ENCODE assay signal across 20 cellular contexts in genomic region chr13:114125589-114125988, GRCh38. TPM values are rescaled to one million over a fixed set of nuclear protein-coding genes. Genes with fewer than 3 reads are reported as not detected.
DNase-seq lines count a peak whose midpoint lies in the region; ATAC-seq and TF ChIP-seq lines count a peak whose summit lies in the region.
"Had no signal": no experiment of that assay in that cellular context is flagged by ENCODE, and none has a peak within 500 bp of the region (broad histone marks: within the 10 kb centered on the region; RNA-seq: fewer than 3 reads in every experiment).

No MANE protein-coding gene starts in this region.

- no peak overlapping the region for H3K4me3 Mint-ChIP-seq in activated CD4-positive, alpha-beta T cell treated with anti-CD3 and anti-CD28 coated beads, Interleukin-2, amount 10 ng/mL, durations not matched to agents 7 days and 5 days
- H3K4me3 Mint-ChIP-seq in H9 (no peak overlapping the region), natural killer cell (peak overlapping the region; percentile 84)

- peaks cover 67% of the 10 kb centered on the region for H3K36me3 Mint-ChIP-seq in activated CD4-positive, alpha-beta T cell treated with anti-CD3 and anti-CD28 coated beads, Interleukin-2, amount 10 ng/mL, durations not matched to agents 7 days and 5 days (ENCODE audit: low read depth)
- no peaks in the 10 kb centered on the region; a peak in 1 of 7 replicates for H3K36me3 Mint-ChIP-seq in H9 (ENCODE audit: insufficient read depth in 1 of 3, low read depth in 3 of 3)
- H3K36me3 Mint-ChIP-seq in activated naive CD4-positive, alpha-beta T cell treated with anti-CD3 and anti-CD28 coated beads, Interleukin-2, amount 50 U/mL, for 72 hours = peaks cover 8 to 39% of the 10 kb centered on the region in 2 donors
- H3K36me3 Mint-ChIP-seq in natural killer cell = no peaks in the 10 kb centered on the region

- no peak overlapping the region for H2BK5ac ChIP-seq in H9 (ENCODE audit: insufficient read length, low read length)

- no peaks in the 10 kb centered on the region for H3K27me3 Mint-ChIP-seq in activated CD4-positive, alpha-beta T cell treated with anti-CD3 and anti-CD28 coated beads, Interleukin-2, amount 10 ng/mL, durations not matched to agents 7 days and 5 days
- H3K27me3 Mint-ChIP-seq in H9 (ENCODE audit: low read depth) = peaks cover 6% of the 10 kb centered on the region; the same call in 1 of the 2 replicates
- H3K27me3 Mint-ChIP-seq in natural killer cell (ENCODE audit: low read depth in 2 of 2) = no peaks in the 10 kb centered on the region
- H3K27me3 Mint-ChIP-seq: IgD-negative memory B cell had no signal

- no peak overlapping the region for H4K8ac ChIP-seq in H9 (replicated peaks; ENCODE audit: insufficient read length, low read depth, low read length)

- no peak for TF ChIP-seq POLR2A in upper lobe of left lung (IDR thresholded peaks at IDR 0.05)

- H2BK20ac ChIP-seq in H9 (ENCODE audit: low read depth, low read length, poor library complexity, severe bottlenecking) = no peak overlapping the region

- H3K23ac ChIP-seq in H9 (ENCODE audit: insufficient read length, low read depth, low read length) = no peak overlapping the region

- peaks cover 81% of the 10 kb centered on the region for H3K4me1 Mint-ChIP-seq in activated CD4-positive, alpha-beta T cell treated with anti-CD3 and anti-CD28 coated beads, Interleukin-2, amount 10 ng/mL, durations not matched to agents 7 days and 5 days
- H3K4me1 Mint-ChIP-seq in H9 = peaks cover 40 to 42% of the 10 kb centered on the region in 2 experiments
- peaks cover 77 to 97% of the 10 kb centered on the region in 2 donors for H3K4me1 Mint-ChIP-seq in natural killer cell

- no peak for ATAC-seq in activated naive CD4-positive, alpha-beta T cell treated with anti-CD3 and anti-CD28 coated beads, Interleukin-2, amount 50 U/mL, for 72 hours
- no peak for ATAC-seq in natural killer cell
- ATAC-seq in upper lobe of left lung (ENCODE audit: low FRiP score in 2 of 2) = no peak

- H3K23me2 ChIP-seq in H9 (ENCODE audit: insufficient read length, low read depth, low read length, poor library complexity, severe bottlenecking) = no peaks in the 10 kb centered on the region

- TF ChIP-seq CTCF in H9 (conservative IDR thresholded peaks at IDR 0.05) (no peak), natural killer cell (IDR thresholded peaks at IDR 0.05) (no peak), upper lobe of left lung (IDR thresholded peaks at IDR 0.05) (no peak)

- peak overlapping the region; percentile 41; the same call in 1 of the 2 replicates for H3K14ac ChIP-seq in H9 (ENCODE audit: insufficient read depth, low read length)

- H2BK120ac ChIP-seq in H9 (ENCODE audit: low read depth, low read length, poor library complexity, severe bottlenecking) = no peak overlapping the region

- TF ChIP-seq EP300 in upper lobe of left lung (IDR thresholded peaks at IDR 0.05) = no peak

- H3K9me3 Mint-ChIP-seq in activated CD4-positive, alpha-beta T cell treated with anti-CD3 and anti-CD28 coated beads, Interleukin-2, amount 10 ng/mL, durations not matched to agents 7 days and 5 days = peaks cover 17% of the 10 kb centered on the region
- no peaks in the 10 kb centered on the region for H3K9me3 Mint-ChIP-seq in H9
- peaks cover 0 to 15% of the 10 kb centered on the region in 2 donors for H3K9me3 Mint-ChIP-seq in activated naive CD4-positive, alpha-beta T cell treated with anti-CD3 and anti-CD28 coated beads, Interleukin-2, amount 50 U/mL, for 72 hours
- H3K9me3 Mint-ChIP-seq in natural killer cell = no peaks in the 10 kb centered on the region
- H3K9me3 Mint-ChIP-seq: IgD-negative memory B cell had no signal

- H4K5ac ChIP-seq in H9 (ENCODE audit: insufficient read length, low read depth, low read length) = no peak overlapping the region

- POLR2A ChIA-PET in activated CD4-positive, alpha-beta T cell treated with anti-CD3 and anti-CD28 coated beads, Interleukin-2, amount 10 ng/mL, durations not matched to agents 7 days and 5 days (lab: Charles Lee) = no interaction called here

- peaks cover 13% of the 10 kb centered on the region; the same call in 1 of the 2 replicates for H3K79me2 ChIP-seq in H9 (ENCODE audit: insufficient read depth, low read length)

- no peak overlapping the region for H3K4me2 ChIP-seq in H9 (ENCODE audit: insufficient read depth, insufficient read length, low read length)
- H3K4me2 ChIP-seq: smooth muscle cell had no signal

- H2AFZ ChIP-seq in H9 (ENCODE audit: low read length) = no peak overlapping the region

- peak overlapping the region; percentile 88 for H3K27ac Mint-ChIP-seq in activated CD4-positive, alpha-beta T cell treated with anti-CD3 and anti-CD28 coated beads, Interleukin-2, amount 10 ng/mL, durations not matched to agents 7 days and 5 days
- peak overlapping the region in 1 of 3 experiments; percentile 86; a peak in 1 of 7 replicates for H3K27ac Mint-ChIP-seq in H9
- peak overlapping the region; percentile 85 to 90 for H3K27ac Mint-ChIP-seq in activated naive CD4-positive, alpha-beta T cell treated with anti-CD3 and anti-CD28 coated beads, Interleukin-2, amount 50 U/mL, for 72 hours
- H3K27ac Mint-ChIP-seq in natural killer cell = peak overlapping the region; percentile 91 to 92

- CTCF ChIA-PET in activated CD4-positive, alpha-beta T cell treated with anti-CD3 and anti-CD28 coated beads, Interleukin-2, amount 10 ng/mL, durations not matched to agents 7 days and 5 days (lab: Charles Lee) = interaction anchor here (1.1 to 1.8 kb wide), 4 partner anchors 10 to 36 kb away, joined by 3 to 4 read pairs (median 4); no protein-coding TSS in a partner anchor

- no CpG with 5 or more reads among the region's 19 CpGs for WGBS in H9 (ENCODE audit: extremely low coverage, insufficient read length, low lambda C conversion rate)
- WGBS in upper lobe of left lung, 2 donors = 94 to 96% methylated on average over 15 to 19 of the region's 19 CpGs

- H3K27ac ChIP-seq in H9 (ENCODE audit: insufficient read length, low read depth, low read length) = no peak overlapping the region
- no peak overlapping the region for H3K27ac ChIP-seq in upper lobe of left lung
- H3K27ac ChIP-seq: coronary artery had no signal

- H3K4me1 ChIP-seq in H9 (ENCODE audit: insufficient read depth, low read length) = peaks cover 5% of the 10 kb centered on the region; the same call in 1 of the 2 replicates
- H3K4me1 ChIP-seq in upper lobe of left lung = peaks cover 32 to 81% (median 57%) of the 10 kb centered on the region in 4 donors

- H3K9me3 ChIP-seq in H9 (ENCODE audit: control insufficient read depth, low read depth, low read length) (no peaks in the 10 kb centered on the region), upper lobe of left lung (no peaks in the 10 kb centered on the region)
- H3K9me3 ChIP-seq: HAP-1, Peyer's patch had no signal

- no peak overlapping the region for H3T11ph ChIP-seq in H9 (ENCODE audit: low read length)

- DNase-seq in activated CD4-positive, alpha-beta T cell treated with anti-CD3 and anti-CD28 coated beads, Interleukin-2, amount 10 ng/mL, durations not matched to agents 7 days and 5 days = no peak
- DNase-seq in activated CD4-positive, alpha-beta T cell treated with anti-CD3 and anti-CD28 coated beads for 4 hours = no peak
- DNase-seq in H9 = no peak
- DNase-seq in activated naive CD4-positive, alpha-beta T cell treated with anti-CD3 and anti-CD28 coated beads, Interleukin-2, amount 50 U/mL, for 72 hours (ENCODE audit: low spot score in 2 of 2) = no peak
- peak; percentile 15 for DNase-seq in natural killer cell
- DNase-seq in upper lobe of left lung = no peak
- DNase-seq in D341Med (ENCODE audit: low spot score) = no peak
- no peak for DNase-seq in amniotic stem cell (lab: John Stamatoyannopoulos, UW)
- DNase-seq: hippocampal formation, NCI-H1694 treated with DMSO at 0.1 percent for 48 hours had no signal

- no peak overlapping the region for H2BK15ac ChIP-seq in H9 (ENCODE audit: low read depth, low read length)

- no peaks in the 10 kb centered on the region for H4K20me1 ChIP-seq in H9 (ENCODE audit: control insufficient read depth, insufficient read depth, insufficient read length)

- no peaks in the 10 kb centered on the region for H3K79me1 ChIP-seq in H9 (ENCODE audit: insufficient read depth, low read depth, low read length, poor library complexity, severe bottlenecking)

- H2BK12ac ChIP-seq in H9 (ENCODE audit: insufficient read length, low read depth, low read length) = no peak overlapping the region

- no peak overlapping the region for H3K4me3 ChIP-seq in upper lobe of left lung
- H3K4me3 ChIP-seq: coronary artery, HAP-1, Peyer's patch, smooth muscle cell had no signal

- no peak overlapping the region for H3K18ac ChIP-seq in H9 (ENCODE audit: insufficient read length, low read depth, low read length)

- no peaks in the 10 kb centered on the region for H3K36me3 ChIP-seq in upper lobe of left lung
- H3K36me3 ChIP-seq: HAP-1, Peyer's patch had no signal

- H3K27me3 ChIP-seq in H9 (ENCODE audit: insufficient read depth, low read length) = no peaks in the 10 kb centered on the region
- H3K27me3 ChIP-seq in upper lobe of left lung = no peaks in the 10 kb centered on the region
- H3K27me3 ChIP-seq: Peyer's patch had no signal

- no peak overlapping the region for H4K91ac ChIP-seq in H9 (ENCODE audit: insufficient read length, low read depth, low read length)

- no peak overlapping the region for H3K4ac ChIP-seq in H9 (ENCODE audit: low read depth, low read length)

- H3K56ac ChIP-seq in H9 (ENCODE audit: insufficient read length, low read depth, low read length) = no peak overlapping the region

- intact Hi-C loops in natural killer cell (cut with micrococcal nuclease) = no loop called here

- no peak overlapping the region for H2AK5ac ChIP-seq in H9 (ENCODE audit: insufficient read length, low read length)

- H3K9ac ChIP-seq in H9 (ENCODE audit: extremely low read depth, insufficient read length, low read length) = no peak overlapping the region

RNA-seq across cellular contexts. Expression of gene RASA3, which starts 6.8 kb away (rescaled TPM):
- 100 to 1,000 TPM; 114 to 115 TPM for total RNA-seq in activated CD4-positive, alpha-beta T cell treated with anti-CD3 and anti-CD28 coated beads, Interleukin-2, amount 10 ng/mL, durations not matched to agents 7 days and 5 days
- total RNA-seq in H9 (2021) (11.7 and 12.3 TPM in 2 replicates), natural killer cell (100 to 1,000 TPM; 252 to 277 (median 274) TPM), upper lobe of left lung (10 to 100 TPM; 11.4 to 52.4 (median 18.4) TPM)
- total RNA-seq in activated naive CD4-positive, alpha-beta T cell treated with anti-CD3 and anti-CD28 coated beads, Interleukin-2, amount 50 U/mL, for 72 hours = 10 to 100 TPM; 39.4 to 44.1 TPM

RNA-seq across cellular contexts. Expression of gene CFAP97D2, which starts 53.5 kb away (rescaled TPM):
- total RNA-seq in activated CD4-positive, alpha-beta T cell treated with anti-CD3 and anti-CD28 coated beads, Interleukin-2, amount 10 ng/mL, durations not matched to agents 7 days and 5 days = not detected
- not detected in 2 replicates for total RNA-seq in H9 (2021)
- total RNA-seq in activated naive CD4-positive, alpha-beta T cell treated with anti-CD3 and anti-CD28 coated beads, Interleukin-2, amount 50 U/mL, for 72 hours = not detected
- 1 to 10 TPM in 1 of 3 donors, under 1 TPM in 1, not detected in 1; 0.45 to 7.7 TPM for total RNA-seq in natural killer cell
- total RNA-seq in upper lobe of left lung = 1 to 10 TPM in 1 of 6 donors, under 1 TPM in 2, not detected in 3; 0.67 to 3.6 (median 0.76) TPM
- total RNA-seq: A172; activated CD8-positive, alpha-beta memory T cell treated with anti-CD3 and anti-CD28 coated beads for 36 hours; activated T-helper 2 cell treated with anti-CD3 and anti-CD28 coated beads, Interferon-gamma antibody, Interleukin-2, Interleukin-4, amounts not matched to agents 10 μg/mL and 5 μg/mL and 100 μg/mL, durations not matched to agents 14 hours and 24 hours and 36 hours; mesenteric fat pad; Peyer's patch; pulmonary artery endothelial cell; smooth muscle cell had no signal
